ENCODE assay signal across 5 cellular contexts in the genomic region with DNA sequence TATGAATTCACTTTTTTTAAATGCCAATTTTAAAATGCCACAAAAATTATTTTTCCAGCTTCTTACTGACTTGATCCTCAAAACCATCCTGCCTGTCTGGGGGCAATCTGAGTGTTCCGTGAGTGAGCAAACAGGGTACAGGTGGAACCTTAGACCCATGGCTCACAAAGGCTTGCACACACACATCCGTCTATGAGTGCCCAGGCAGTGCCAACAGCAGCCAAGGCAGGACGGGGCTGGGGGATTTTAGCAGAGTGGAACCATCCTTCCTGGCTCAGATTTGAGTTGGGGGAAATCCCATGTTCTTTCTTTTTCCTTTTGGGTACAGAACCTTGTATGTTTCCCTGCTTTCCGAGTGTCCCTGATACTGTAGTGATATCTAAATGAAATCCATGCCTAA.
"Had no signal": no experiment of that assay in that cellular context is flagged by ENCODE, and none has a peak within 500 bp of the region (broad histone marks: within the 10 kb centered on the region; RNA-seq: fewer than 3 reads in every experiment).

No MANE protein-coding gene starts in this region.

- H3K9ac ChIP-seq: GM23248 had no signal

- H3K27ac Mint-ChIP-seq: H9 had no signal

- H2AFZ ChIP-seq: GM23248 had no signal

- H3K4me3 ChIP-seq: GM23248 had no signal

- H3K27ac ChIP-seq: GM23248 had no signal

- DNase-seq: GM23248, GOT3, H9, HCEC 1CT, IMR-90 had no signal

- H3K4me3 Mint-ChIP-seq: H9 had no signal
